23 cellular contexts compared by ENCODE assay signal in the genomic region with DNA sequence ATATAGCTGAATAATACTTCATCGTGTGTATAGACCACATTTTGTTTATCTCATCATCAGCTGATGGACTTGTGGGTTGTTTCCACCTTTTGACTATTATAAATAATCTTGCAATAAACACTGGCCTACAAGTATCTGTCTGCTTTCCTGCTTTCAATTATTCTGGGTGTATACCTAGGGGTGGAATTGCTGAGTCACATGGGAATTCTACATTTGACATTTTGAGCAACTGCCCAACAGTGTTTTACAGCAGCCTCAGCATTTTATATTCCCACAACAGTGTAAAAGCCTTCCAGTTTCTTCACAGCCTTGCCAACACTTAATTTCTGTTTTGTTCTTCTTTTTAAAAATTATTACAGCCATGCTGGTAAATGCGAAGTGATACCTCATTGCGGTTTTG.
DNase-seq lines count a peak whose midpoint lies in the region; ATAC-seq, FAIRE-seq and TF ChIP-seq lines count a peak whose summit lies in the region.
"Had no signal": no experiment of that assay in that cellular context is flagged by ENCODE, and none has a peak within 500 bp of the region (broad histone marks: within the 10 kb centered on the region; RNA-seq: fewer than 3 reads in every experiment).

No MANE protein-coding gene starts in this region.

- no peaks in the 10 kb centered on the region for H3K79me2 ChIP-seq in ACC112 (ENCODE audit: control insufficient read depth, insufficient read depth, low read length, unreplicated experiment)
- no peaks in the 10 kb centered on the region for H3K79me2 ChIP-seq in KMS-11 (ENCODE audit: insufficient read depth, low read depth)
- no peaks in the 10 kb centered on the region for H3K79me2 ChIP-seq in astrocyte (ENCODE audit: insufficient read depth, low read length)

- H3K27me3 Mint-ChIP-seq in astrocyte (ENCODE audit: low read depth, unreplicated experiment), result no peaks in the 10 kb centered on the region
- H3K27me3 Mint-ChIP-seq: naive thymus-derived CD8-positive, alpha-beta T cell; stimulated activated naive B cell treated with anti-CD40 and anti-IgM and Interleukin-4, amounts not matched to agents 10 μg/mL and 1 μg/mL and 100 μg/mL, for 72 hours had no signal

- no peak overlapping the region for H3K4me3 Mint-ChIP-seq in astrocyte (ENCODE audit: unreplicated experiment)
- H3K4me3 Mint-ChIP-seq: naive thymus-derived CD8-positive, alpha-beta T cell; stimulated activated naive B cell treated with anti-CD40 and anti-IgM and Interleukin-4, amounts not matched to agents 10 μg/mL and 1 μg/mL and 100 μg/mL, for 72 hours had no signal

- no peaks in the 10 kb centered on the region for H3K36me3 Mint-ChIP-seq in astrocyte (ENCODE audit: low read depth, unreplicated experiment)
- H3K36me3 Mint-ChIP-seq: naive thymus-derived CD8-positive, alpha-beta T cell; stimulated activated naive B cell treated with anti-CD40 and anti-IgM and Interleukin-4, amounts not matched to agents 10 μg/mL and 1 μg/mL and 100 μg/mL, for 72 hours had no signal

- no peaks in the 10 kb centered on the region for H3K9me3 ChIP-seq in astrocyte (ENCODE audit: insufficient read depth, low read depth, low read length)
- H3K9me3 ChIP-seq in BE2C, result no peaks in the 10 kb centered on the region; the same call in 1 of the 2 replicates
- H3K9me3 ChIP-seq: ovary, testis had no signal

- no peak for TF ChIP-seq CTCF in KMS-11 (conservative IDR thresholded peaks at IDR 0.05; ENCODE audit: low read depth, low read length)
- TF ChIP-seq CTCF in astrocyte (IDR thresholded peaks at IDR 0.05; ENCODE audit: insufficient read depth, low read depth, low read length), result no peak
- no peak for TF ChIP-seq CTCF in fibroblast of the aortic adventitia (IDR thresholded peaks at IDR 0.05; ENCODE audit: insufficient read depth, low read length)
- no peak for TF ChIP-seq CTCF in BE2C (IDR thresholded peaks at IDR 0.05; ENCODE audit: low read depth, low read length)

- H3K4me1 ChIP-seq in ACC112 (ENCODE audit: control insufficient read depth, insufficient read depth, low read length, unreplicated experiment), result peaks cover under 1% of the 10 kb centered on the region
- peaks cover 8% of the 10 kb centered on the region for H3K4me1 ChIP-seq in KMS-11 (ENCODE audit: low read depth, poor library complexity, severe bottlenecking)
- no peaks in the 10 kb centered on the region for H3K4me1 ChIP-seq in astrocyte (ENCODE audit: insufficient read depth, low read length)
- no peaks in the 10 kb centered on the region for H3K4me1 ChIP-seq in BE2C
- H3K4me1 ChIP-seq: testis had no signal

- H3K4me1 Mint-ChIP-seq in astrocyte (ENCODE audit: low read depth, unreplicated experiment), result peaks cover 6% of the 10 kb centered on the region
- H3K4me1 Mint-ChIP-seq: stimulated activated naive B cell treated with anti-CD40 and anti-IgM and Interleukin-4, amounts not matched to agents 10 μg/mL and 1 μg/mL and 100 μg/mL, for 72 hours had no signal

- no peaks in the 10 kb centered on the region for H3K36me3 ChIP-seq in ACC112 (ENCODE audit: insufficient read depth, low read length)
- no peaks in the 10 kb centered on the region for H3K36me3 ChIP-seq in KMS-11 (ENCODE audit: insufficient read depth)
- H3K36me3 ChIP-seq in astrocyte (ENCODE audit: insufficient read depth, low read length), result no peaks in the 10 kb centered on the region
- no peaks in the 10 kb centered on the region for H3K36me3 ChIP-seq in BE2C
- H3K36me3 ChIP-seq: ovary had no signal

- no peak overlapping the region for H3K4me3 ChIP-seq in ACC112 (ENCODE audit: low read depth, low read length)
- H3K4me3 ChIP-seq in KMS-11 (IDR thresholded peaks at IDR 0.05; ENCODE audit: insufficient read depth, low read depth, low read length), result no peak overlapping the region
- H3K4me3 ChIP-seq in astrocyte (ENCODE audit: insufficient read depth, low read depth, low read length), result no peak overlapping the region
- no peak overlapping the region for H3K4me3 ChIP-seq in fibroblast of the aortic adventitia (ENCODE audit: low read depth, low read length)
- H3K4me3 ChIP-seq in BE2C (ENCODE audit: low read depth, low read length), result no peak overlapping the region
- H3K4me3 ChIP-seq: ovary, testis had no signal

- DNase-seq in astrocyte (ENCODE audit: low read depth), result peak; percentile 49
- peak; percentile 55 for DNase-seq in fibroblast of the aortic adventitia (ENCODE audit: low read depth)
- DNase-seq in mesenteric fat pad (ENCODE audit: low spot score), result no peak
- no peak for DNase-seq in kidney glomerular epithelial cell (lab: John Stamatoyannopoulos, UW)
- no peak for DNase-seq in BE2C
- DNase-seq: ACHN; activated CD4-positive, alpha-beta T cell treated with anti-CD3 and anti-CD28 coated beads, Interleukin-2, amount 50 U/mL, for 1 hour; DMS 273 treated with DMSO at 0.1 percent for 48 hours; Karpas-422; mesendoderm; naive thymus-derived CD8-positive, alpha-beta T cell; NCI-H1105; NCI-H526 treated with DMSO at 0.1 percent for 48 hours; ovary; SIG-M5; stimulated activated CD4-positive, alpha-beta T cell treated with anti-CD3 and anti-CD28 coated beads, Interleukin-1b, Interleukin-23, amount 100 ng/mL, for 48 hours; stimulated activated naive B cell treated with anti-CD40 and anti-IgM and Interleukin-4, amounts not matched to agents 10 μg/mL and 1 μg/mL and 100 μg/mL, for 72 hours; testis had no signal

- no peaks in the 10 kb centered on the region for H3K9me3 Mint-ChIP-seq in astrocyte (ENCODE audit: unreplicated experiment)
- H3K9me3 Mint-ChIP-seq: activated T-helper 2 cell treated with anti-CD3 and anti-CD28 coated beads, Interferon-gamma antibody, Interleukin-2, Interleukin-4, amounts not matched to agents 10 μg/mL and 5 μg/mL and 100 μg/mL, durations not matched to agents 14 hours and 24 hours and 36 hours; naive thymus-derived CD8-positive, alpha-beta T cell had no signal

- no peak for ATAC-seq in GM19035 (IDR thresholded peaks at IDR 0.05; ENCODE audit: unreplicated experiment)
- ATAC-seq: naive thymus-derived CD8-positive, alpha-beta T cell; stimulated activated naive B cell treated with anti-CD40 and anti-IgM and Interleukin-4, amounts not matched to agents 10 μg/mL and 1 μg/mL and 100 μg/mL, for 72 hours had no signal

- no peak overlapping the region for H3K9ac ChIP-seq in KMS-11
- no peak overlapping the region for H3K9ac ChIP-seq in astrocyte (ENCODE audit: low read length)

- H3K27me3 ChIP-seq in ACC112 (ENCODE audit: insufficient read depth, low read length) (no peaks in the 10 kb centered on the region), KMS-11 (ENCODE audit: insufficient read depth, low read depth) (no peaks in the 10 kb centered on the region), astrocyte (ENCODE audit: insufficient read depth, low read length) (no peaks in the 10 kb centered on the region), BE2C (no peaks in the 10 kb centered on the region)
- H3K27me3 ChIP-seq: ovary, testis had no signal

- H4K20me1 ChIP-seq in KMS-11 (ENCODE audit: insufficient read depth) (no peaks in the 10 kb centered on the region), astrocyte (ENCODE audit: insufficient read depth, low read length) (no peaks in the 10 kb centered on the region)

- H2AFZ ChIP-seq in ACC112 (ENCODE audit: low read length, unreplicated experiment), result peak overlapping the region; percentile 8
- peak overlapping the region; percentile 7; the same call in 1 of the 2 replicates for H2AFZ ChIP-seq in KMS-11 (ENCODE audit: low read depth)
- no peak overlapping the region for H2AFZ ChIP-seq in astrocyte (ENCODE audit: low read depth, low read length)

- H3K4me2 ChIP-seq in KMS-11 (no peak overlapping the region; the same call in 1 of the 2 replicates), astrocyte (ENCODE audit: low read length) (no peak overlapping the region)

- FAIRE-seq in astrocyte (lab: Jason Lieb, UNC), result no peak
- FAIRE-seq: endometrium had no signal

- H3K27ac Mint-ChIP-seq in astrocyte (ENCODE audit: unreplicated experiment), result peak overlapping the region; percentile 14
- H3K27ac Mint-ChIP-seq: activated T-helper 2 cell treated with anti-CD3 and anti-CD28 coated beads, Interferon-gamma antibody, Interleukin-2, Interleukin-4, amounts not matched to agents 10 μg/mL and 5 μg/mL and 100 μg/mL, durations not matched to agents 14 hours and 24 hours and 36 hours; naive thymus-derived CD8-positive, alpha-beta T cell; stimulated activated naive B cell treated with anti-CD40 and anti-IgM and Interleukin-4, amounts not matched to agents 10 μg/mL and 1 μg/mL and 100 μg/mL, for 72 hours had no signal

- no peak overlapping the region for H3K27ac ChIP-seq in ACC112 (ENCODE audit: low read depth, low read length)
- H3K27ac ChIP-seq in KMS-11, result no peak overlapping the region
- H3K27ac ChIP-seq in astrocyte (ENCODE audit: low read depth, low read length), result no peak overlapping the region
- H3K27ac ChIP-seq: ovary, testis had no signal

Comparison
In these comparisons a context has a peak if more than half of its experiments do, and no peak if none do; other contexts are left out.
1. DNase-seq: peak in astrocyte (single experiment) and fibroblast of the aortic adventitia (single experiment); none in mesenteric fat pad (single experiment), kidney glomerular epithelial cell (single experiment) and BE2C (single experiment).